8 cellular contexts compared by ENCODE assay signal in genomic region chr11:72782081-72782920, GRCh38. TPM values are rescaled to one million over a fixed set of nuclear protein-coding genes. Genes with fewer than 3 reads are reported as not detected.
DNase-seq lines count a peak whose midpoint lies in the region; ATAC-seq, FAIRE-seq and TF ChIP-seq lines count a peak whose summit lies in the region.

No MANE protein-coding gene starts in this region.

- H3K9ac ChIP-seq in endothelial cell of umbilical vein (replicated peaks; ENCODE audit: extremely low read depth, insufficient read depth, low read length) (no peak overlapping the region), trophoblast cell (ENCODE audit: low read length) (no peak overlapping the region)

- CTCF ChIA-PET in OCI-LY7 (lab: Charles Lee; ENCODE audit: unreplicated experiment) (no interaction called here), endothelial cell of umbilical vein (lab: Charles Lee) (interaction anchor here (1.0 to 2.3 kb wide), 5 partner anchors 9 to 57 kb away, joined by 3 to 16 read pairs (median 5); partner anchors contain the start of gene STARD10)

- H2AFZ ChIP-seq in ACC112 (ENCODE audit: low read length, unreplicated experiment) (no peak overlapping the region), OCI-LY7 (ENCODE audit: low read length) (peak overlapping the region; percentile 4; the same call in 1 of the 2 replicates), endothelial cell of umbilical vein (ENCODE audit: low read depth, low read length) (peak overlapping the region; percentile 10), trophoblast cell (ENCODE audit: insufficient read depth, low read length, poor library complexity) (no peak overlapping the region)

- H3K27ac ChIP-seq in ACC112 (ENCODE audit: low read depth, low read length) = no peak overlapping the region
- no peak overlapping the region for H3K27ac ChIP-seq in OCI-LY7 (ENCODE audit: low read depth, low read length, poor library complexity, severe bottlenecking)
- H3K27ac ChIP-seq in endothelial cell of umbilical vein (ENCODE audit: insufficient read depth, low read depth, low read length) = no peak overlapping the region
- H3K27ac ChIP-seq in trophoblast cell (ENCODE audit: low read depth, low read length) = no peak overlapping the region

- peak overlapping the region; percentile 15 for H2AK5ac ChIP-seq in trophoblast cell (ENCODE audit: low read length)

- dilution Hi-C loops in endothelial cell of umbilical vein (cut with MboI; ENCODE audit: extremely low pct_ligation_motif_present, low sequenced_read_pairs) = no loop called here

- peak overlapping the region; percentile 55 for H2BK120ac ChIP-seq in trophoblast cell (ENCODE audit: insufficient read depth, low read length, poor library complexity)

- TF ChIP-seq CTCF in OCI-LY7 (conservative IDR thresholded peaks at IDR 0.05; ENCODE audit: low read length) (no peak), endothelial cell of umbilical vein (IDR thresholded peaks at IDR 0.05; ENCODE audit: extremely low read depth in 1 of 2, insufficient read depth in 1 of 2, low read depth in 1 of 2, low read length in 2 of 2) (no peak), GM20000 (IDR thresholded peaks at IDR 0.05; ENCODE audit: extremely low read depth, missing control alignments) (no peak)

- H3K14ac ChIP-seq in trophoblast cell (ENCODE audit: low read length) = no peak overlapping the region

- no peak for FAIRE-seq in endothelial cell of umbilical vein (lab: Jason Lieb, UNC)

- ATAC-seq in GM19025 (IDR thresholded peaks at IDR 0.05; ENCODE audit: low read depth, unreplicated experiment) = peak; percentile 14

- H4K8ac ChIP-seq in trophoblast cell (ENCODE audit: low read depth, low read length) = peak overlapping the region; percentile 32

- no peak overlapping the region for H4K12ac ChIP-seq in trophoblast cell (ENCODE audit: low read depth, low read length)

- DNase-seq in OCI-LY7 (ENCODE audit: low spot score) (peak; percentile 18), endothelial cell of umbilical vein (ENCODE audit: low read depth, low spot score) (no peak), trophoblast cell (peak; percentile 24 to 40), AG08396 (ENCODE audit: low spot score) (no peak), GM20000 (ENCODE audit: low spot score) (no peak), HPDE6-E6E7 (ENCODE audit: extremely low spot score) (no peak)

- H3K79me2 ChIP-seq in ACC112 (ENCODE audit: control insufficient read depth, insufficient read depth, low read length, unreplicated experiment) = no peaks in the 10 kb centered on the region
- H3K79me2 ChIP-seq in OCI-LY7 (ENCODE audit: insufficient read depth, low read depth, low read length) = no peaks in the 10 kb centered on the region
- no peaks in the 10 kb centered on the region for H3K79me2 ChIP-seq in endothelial cell of umbilical vein (ENCODE audit: control insufficient read depth, insufficient read depth, low read length)
- H3K79me2 ChIP-seq in trophoblast cell (ENCODE audit: control insufficient read depth, insufficient read depth, low read length, poor library complexity) = peaks cover 12% of the 10 kb centered on the region

- H2BK5ac ChIP-seq in trophoblast cell (ENCODE audit: low read depth, low read length, poor library complexity) = no peak overlapping the region

- no peak overlapping the region for H2BK12ac ChIP-seq in trophoblast cell (ENCODE audit: low read length)

- no peaks in the 10 kb centered on the region for H3K9me2 ChIP-seq in OCI-LY7 (ENCODE audit: insufficient read depth, low read length)

- intact Hi-C loops in OCI-LY7 (cut with micrococcal nuclease; ENCODE audit: unreplicated experiment) = no loop called here
- intact Hi-C loops in endothelial cell of umbilical vein (cut with micrococcal nuclease) = no loop called here

- no peaks in the 10 kb centered on the region for H3K9me3 ChIP-seq in OCI-LY7 (ENCODE audit: low read length)
- no peaks in the 10 kb centered on the region for H3K9me3 ChIP-seq in endothelial cell of umbilical vein (replicated peaks; ENCODE audit: control insufficient read depth, insufficient read depth, low read length)
- H3K9me3 ChIP-seq in trophoblast cell (ENCODE audit: insufficient read depth, low read depth, low read length) = no peaks in the 10 kb centered on the region

- H3K4me2 ChIP-seq in OCI-LY7 (ENCODE audit: low read length) = peak overlapping the region; percentile 64
- H3K4me2 ChIP-seq in endothelial cell of umbilical vein (ENCODE audit: insufficient read depth, low read length) = no peak overlapping the region
- peak overlapping the region; percentile 48 for H3K4me2 ChIP-seq in trophoblast cell (ENCODE audit: low read length)

- H3K36me3 ChIP-seq in ACC112 (ENCODE audit: insufficient read depth, low read length) (no peaks in the 10 kb centered on the region), OCI-LY7 (ENCODE audit: insufficient read depth, low read length) (no peaks in the 10 kb centered on the region), endothelial cell of umbilical vein (ENCODE audit: control insufficient read depth in 2 of 2, extremely low read depth in 1 of 2, insufficient read depth in 2 of 2, low read length in 2 of 2) (no peaks in the 10 kb centered on the region), trophoblast cell (ENCODE audit: control insufficient read depth in 1 of 2, insufficient read depth in 2 of 2, low read length in 2 of 2) (peaks cover 4 to 5% of the 10 kb centered on the region in 2 experiments)

- H3K79me1 ChIP-seq in trophoblast cell (ENCODE audit: low read length) = peaks cover 25% of the 10 kb centered on the region

- WGBS in trophoblast cell (ENCODE audit: extremely low coverage, insufficient coverage, insufficient read length) = no CpG with 5 or more reads among the region's 14 CpGs

- peaks cover 13% of the 10 kb centered on the region; the same call in 1 of the 2 replicates for H3K27me3 ChIP-seq in ACC112 (ENCODE audit: insufficient read depth, low read length)
- H3K27me3 ChIP-seq in endothelial cell of umbilical vein (ENCODE audit: control insufficient read depth in 2 of 2, insufficient read depth in 2 of 2, low read length in 2 of 2) = no peaks in the 10 kb centered on the region
- no peaks in the 10 kb centered on the region for H3K27me3 ChIP-seq in trophoblast cell (ENCODE audit: insufficient read depth, low read length)

- H3K4me1 ChIP-seq in ACC112 (ENCODE audit: control insufficient read depth, insufficient read depth, low read length, unreplicated experiment) (no peaks in the 10 kb centered on the region), OCI-LY7 (ENCODE audit: insufficient read depth, low read length, poor library complexity, severe bottlenecking) (peaks cover 13% of the 10 kb centered on the region), endothelial cell of umbilical vein (ENCODE audit: control insufficient read depth, extremely low read depth, insufficient read depth, low read length) (no peaks in the 10 kb centered on the region), trophoblast cell (ENCODE audit: control insufficient read depth in 1 of 2, insufficient read depth in 2 of 2, low read length in 2 of 2) (peaks cover 34 to 42% of the 10 kb centered on the region in 2 experiments)

- H3K4me3 ChIP-seq in ACC112 (ENCODE audit: low read depth, low read length) (peak overlapping the region; percentile 56; the same call in 1 of the 2 replicates), OCI-LY7 (ENCODE audit: low read depth, low read length, poor library complexity, severe bottlenecking) (peak overlapping the region; percentile 59), endothelial cell of umbilical vein (replicated peaks in 1 of 3; ENCODE audit: insufficient read depth in 1 of 3, low read depth in 1 of 3, low read length in 3 of 3) (peak overlapping the region in 1 of 3 experiments; percentile 50), trophoblast cell (ENCODE audit: low read depth, low read length) (no peak overlapping the region)

- no TSS peak for BruUV-seq in OCI-LY7 (replicated peaks; lab: Mats Ljungman, UMichigan)
- no TSS peak for BruUV-seq in endothelial cell of umbilical vein (replicated peaks; lab: Mats Ljungman, UMichigan)

- H4K91ac ChIP-seq in trophoblast cell (ENCODE audit: low read depth, low read length) = no peak overlapping the region

- no peak overlapping the region for H3K4ac ChIP-seq in trophoblast cell (ENCODE audit: low read depth, low read length)

- no peaks in the 10 kb centered on the region for H3K9me1 ChIP-seq in endothelial cell of umbilical vein (replicated peaks; ENCODE audit: control insufficient read depth, extremely low read depth, insufficient read depth, low read length)

- H3K23ac ChIP-seq in trophoblast cell (ENCODE audit: low read length) = no peak overlapping the region

- H4K20me1 ChIP-seq in OCI-LY7 (ENCODE audit: insufficient read depth, low read length) (no peaks in the 10 kb centered on the region), endothelial cell of umbilical vein (replicated peaks; ENCODE audit: control insufficient read depth, extremely low read depth, insufficient read depth, low read length) (no peaks in the 10 kb centered on the region)

- TF ChIP-seq POLR2A in endothelial cell of umbilical vein (IDR thresholded peaks at IDR 0.05; ENCODE audit: low read depth, low read length) = no peak

- POLR2A ChIA-PET in OCI-LY7 (lab: Charles Lee) = interaction anchor here (0.9 to 1.3 kb wide), 2 partner anchors 11 to 33 kb away, joined by 7 to 8 read pairs; partner anchors contain the start of gene STARD10
- POLR2A ChIA-PET in endothelial cell of umbilical vein (lab: Charles Lee) = no interaction called here

- H3K18ac ChIP-seq in trophoblast cell (ENCODE audit: low read length) = no peak overlapping the region

RNA-seq across cellular contexts. Expression of gene STARD10, which starts 11.5 kb away (rescaled TPM):
- 8.1 and 12.9 TPM in 2 replicates for total RNA-seq in OCI-LY7 (2014; rRNA removed; shearing (Covaris generic))
- 10.4 and 12.1 TPM in 2 replicates for total RNA-seq in OCI-LY7 (2022)
- 14.4 and 16.1 TPM in 2 replicates for total RNA-seq in endothelial cell of umbilical vein
- polyA plus RNA-seq in endothelial cell of umbilical vein = 22.5 and 23.2 TPM in 2 replicates
- polyA plus RNA-seq in endothelial cell of umbilical vein (2011; cell fraction: cytosol; rRNA removed) = 21.4 and 23.1 TPM in 2 replicates
- 10.3 and 14.7 TPM in 2 replicates for polyA plus RNA-seq in endothelial cell of umbilical vein (2011; cell fraction: nucleus; rRNA removed)
- polyA plus RNA-seq in endothelial cell of umbilical vein (2012) = 14.6 and 26.1 TPM in 2 replicates
- 16.3 and 24.0 TPM in 2 replicates for polyA minus RNA-seq in endothelial cell of umbilical vein
- polyA minus RNA-seq in endothelial cell of umbilical vein (2011; cell fraction: cytosol; rRNA and poly(A)+ RNA removed) = 4.6 TPM
- 2.8 and 2.9 TPM in 2 replicates for polyA minus RNA-seq in endothelial cell of umbilical vein (2011; cell fraction: nucleus; rRNA and poly(A)+ RNA removed)
- polyA plus RNA-seq in trophoblast cell (2013) = 143 and 154 TPM in 2 replicates

RNA-seq across cellular contexts. Expression of gene ARAP1, which starts 30.1 kb away (rescaled TPM):
- 61.3 and 65.6 TPM in 2 replicates for total RNA-seq in OCI-LY7 (2014; rRNA removed; shearing (Covaris generic))
- total RNA-seq in OCI-LY7 (2022) (96.9 and 106 TPM in 2 replicates), endothelial cell of umbilical vein (66.2 and 78.3 TPM in 2 replicates)
- 35.8 and 36.8 TPM in 2 replicates for polyA plus RNA-seq in endothelial cell of umbilical vein
- 37.5 and 54.2 TPM in 2 replicates for polyA plus RNA-seq in endothelial cell of umbilical vein (2011; cell fraction: cytosol; rRNA removed)
- polyA plus RNA-seq in endothelial cell of umbilical vein (2011; cell fraction: nucleus; rRNA removed) = 106 and 123 TPM in 2 replicates
- polyA plus RNA-seq in endothelial cell of umbilical vein (2012) = 54.5 and 56.0 TPM in 2 replicates
- 67.3 and 74.8 TPM in 2 replicates for polyA minus RNA-seq in endothelial cell of umbilical vein
- polyA minus RNA-seq in endothelial cell of umbilical vein (2011; cell fraction: cytosol; rRNA and poly(A)+ RNA removed) = 22.0 TPM
- polyA minus RNA-seq in endothelial cell of umbilical vein (2011; cell fraction: nucleus; rRNA and poly(A)+ RNA removed) = 61.9 and 69.4 TPM in 2 replicates
- polyA plus RNA-seq in trophoblast cell (2013) = 11.8 and 12.4 TPM in 2 replicates

RNA-seq across cellular contexts. Expression of gene ATG16L2, which starts 31.9 kb away (rescaled TPM):
- 99.1 and 103 TPM in 2 replicates for total RNA-seq in OCI-LY7 (2014; rRNA removed; shearing (Covaris generic))
- 108 and 130 TPM in 2 replicates for total RNA-seq in OCI-LY7 (2022)
- 24.7 and 26.5 TPM in 2 replicates for total RNA-seq in endothelial cell of umbilical vein
- 30.5 TPM in 2 replicates for polyA plus RNA-seq in endothelial cell of umbilical vein
- polyA plus RNA-seq in endothelial cell of umbilical vein (2011; cell fraction: cytosol; rRNA removed) = 6.3 and 10.5 TPM in 2 replicates
- 210 and 272 TPM in 2 replicates for polyA plus RNA-seq in endothelial cell of umbilical vein (2011; cell fraction: nucleus; rRNA removed)
- polyA plus RNA-seq in endothelial cell of umbilical vein (2012) = 13.6 and 19.3 TPM in 2 replicates
- 29.0 and 38.9 TPM in 2 replicates for polyA minus RNA-seq in endothelial cell of umbilical vein
- 3.0 TPM for polyA minus RNA-seq in endothelial cell of umbilical vein (2011; cell fraction: cytosol; rRNA and poly(A)+ RNA removed)
- polyA minus RNA-seq in endothelial cell of umbilical vein (2011; cell fraction: nucleus; rRNA and poly(A)+ RNA removed) = 43.4 and 44.2 TPM in 2 replicates
- 7.4 and 8.0 TPM in 2 replicates for polyA plus RNA-seq in trophoblast cell (2013)

Comparison
In these comparisons a context has a peak if more than half of its experiments do, and no peak if none do; other contexts are left out.
1. H2AFZ ChIP-seq: peak in OCI-LY7 (single experiment) and endothelial cell of umbilical vein (single experiment); none in ACC112 (single experiment) and trophoblast cell (single experiment).
2. DNase-seq: peak in OCI-LY7 (single experiment) and trophoblast cell (2 of 2); none in endothelial cell of umbilical vein (single experiment), AG08396 (single experiment), GM20000 (single experiment) and HPDE6-E6E7 (single experiment).